Comparison of ENCODE assay signal across 8 cellular contexts in the genomic region with DNA sequence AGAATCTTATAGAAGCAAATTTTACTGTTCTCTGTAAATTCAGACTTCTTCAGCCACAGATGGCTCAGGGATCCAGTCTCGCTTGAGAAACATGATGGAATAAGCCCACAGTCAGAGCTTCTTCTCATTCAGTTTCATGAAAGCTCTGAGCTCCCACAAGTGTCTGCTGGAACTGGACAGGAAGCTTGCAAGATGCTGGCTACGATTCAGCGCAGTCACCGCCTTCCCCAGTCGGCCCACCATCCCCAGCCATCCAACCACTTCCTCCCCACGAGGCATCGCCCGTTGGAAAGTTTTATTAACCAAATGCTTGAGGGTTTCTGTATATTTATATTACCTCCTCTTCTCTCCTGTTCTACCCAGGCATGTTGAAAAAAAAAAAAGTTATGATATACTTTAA.
DNase-seq lines count a peak whose midpoint lies in the region; ATAC-seq and TF ChIP-seq lines count a peak whose summit lies in the region.

No MANE protein-coding gene starts in this region.

- peaks cover 13 to 17% of the 10 kb centered on the region in 2 donors for H3K4me1 ChIP-seq in neuronal stem cell (ENCODE audit: control insufficient read depth in 2 of 2, insufficient read depth in 1 of 2, low read depth in 1 of 2, low read length in 2 of 2)
- no peaks in the 10 kb centered on the region for H3K4me1 ChIP-seq in OCI-LY7 (ENCODE audit: insufficient read depth, low read length, poor library complexity, severe bottlenecking)

- ATAC-seq in HG03442 (IDR thresholded peaks at IDR 0.05; ENCODE audit: unreplicated experiment), result peak; percentile 53

- WGBS in neuronal stem cell (ENCODE audit: extremely low coverage in 2 of 2, insufficient read length in 2 of 2, insufficient replicate concordance in 1 of 2), 2 donors, result no CpG with 5 or more reads among the region's 8 CpGs

- no peak overlapping the region for H2BK120ac ChIP-seq in neuronal stem cell (ENCODE audit: low read depth, low read length)

- DNase-seq in Daoy (ENCODE audit: low read depth) (peak; percentile 91), brain microvascular endothelial cell (peak; percentile 88), neuronal stem cell (ENCODE audit: low spot score) (no peak), OCI-LY7 (ENCODE audit: low spot score) (no peak), NCI-H345 (lab: John Stamatoyannopoulos, UW) (no peak), NCI-H1930 (lab: John Stamatoyannopoulos, UW) (no peak), DMS114 treated with DMSO at 0.1 percent for 48 hours (lab: John Stamatoyannopoulos, UW; ENCODE audit: unreplicated experiment) (no peak)

- POLR2A ChIA-PET in OCI-LY7 (lab: Charles Lee), result interaction anchor here (0.8 kb wide), 1 partner anchor 89 kb away, joined by 3 read pairs; no protein-coding TSS in a partner anchor

- intact Hi-C loops in OCI-LY7 (cut with micrococcal nuclease; ENCODE audit: unreplicated experiment), result no loop called here

- BruUV-seq in OCI-LY7 (replicated peaks; lab: Mats Ljungman, UMichigan), result no TSS peak

- H3K23ac ChIP-seq in neuronal stem cell (ENCODE audit: low read depth, low read length, poor library complexity), result no peak overlapping the region

- H3K4me3 ChIP-seq in brain microvascular endothelial cell (ENCODE audit: low read depth, low read length) (no peak overlapping the region), neuronal stem cell (ENCODE audit: low read length in 2 of 2) (no peak overlapping the region), OCI-LY7 (ENCODE audit: low read depth, low read length, poor library complexity, severe bottlenecking) (no peak overlapping the region)

- no peak overlapping the region for H3K18ac ChIP-seq in neuronal stem cell (ENCODE audit: low read length)

- H3K27me3 ChIP-seq in brain microvascular endothelial cell (replicated peaks), result no peaks in the 10 kb centered on the region
- no peaks in the 10 kb centered on the region for H3K27me3 ChIP-seq in neuronal stem cell (ENCODE audit: control insufficient read depth in 3 of 3, insufficient read depth in 3 of 3, low read depth in 1 of 3, low read length in 3 of 3)

- H3K4ac ChIP-seq in neuronal stem cell (ENCODE audit: low read length), result no peak overlapping the region

- peaks cover 0 to 6% of the 10 kb centered on the region in 2 donors for H3K9me3 ChIP-seq in neuronal stem cell (replicated peaks in 1 of 2; ENCODE audit: control insufficient read depth in 2 of 2, insufficient read depth in 1 of 2, low read depth in 1 of 2, low read length in 2 of 2)
- no peaks in the 10 kb centered on the region for H3K9me3 ChIP-seq in OCI-LY7 (ENCODE audit: low read length)

- H4K8ac ChIP-seq in neuronal stem cell (ENCODE audit: low read depth, low read length), result no peak overlapping the region

- peak overlapping the region; percentile 51 for H3K9ac ChIP-seq in neuronal stem cell (ENCODE audit: low read depth, low read length, poor library complexity)

- H2AFZ ChIP-seq in neuronal stem cell (ENCODE audit: low read length) (no peak overlapping the region), OCI-LY7 (ENCODE audit: low read length) (no peak overlapping the region)

- CTCF ChIA-PET in OCI-LY7 (lab: Charles Lee; ENCODE audit: unreplicated experiment), result no interaction called here

- H3K9me2 ChIP-seq in OCI-LY7 (ENCODE audit: insufficient read depth, low read length), result no peaks in the 10 kb centered on the region

- no peak overlapping the region for H2BK5ac ChIP-seq in neuronal stem cell (ENCODE audit: low read length)

- no peak overlapping the region for H2AK5ac ChIP-seq in neuronal stem cell (ENCODE audit: low read depth, low read length)

- in situ Hi-C loops in brain microvascular endothelial cell (cut with HindIII; ENCODE audit: low pct_ligation_motif_present, low sequenced_read_pairs), result no loop called here

- peak overlapping the region; percentile 91 for H3K27ac ChIP-seq in brain microvascular endothelial cell
- no peak overlapping the region for H3K27ac ChIP-seq in neuronal stem cell (replicated peaks; ENCODE audit: low read length)
- H3K27ac ChIP-seq in OCI-LY7 (ENCODE audit: low read depth, low read length, poor library complexity, severe bottlenecking), result no peak overlapping the region

- H3K79me1 ChIP-seq in neuronal stem cell (ENCODE audit: low read depth, low read length), result no peaks in the 10 kb centered on the region

- H3K4me2 ChIP-seq in neuronal stem cell (ENCODE audit: insufficient read depth, low read length, poor library complexity, severe bottlenecking), result no peak overlapping the region
- H3K4me2 ChIP-seq in OCI-LY7 (ENCODE audit: low read length), result no peak overlapping the region

- H3K36me3 ChIP-seq in brain microvascular endothelial cell (replicated peaks), result no peaks in the 10 kb centered on the region
- H3K36me3 ChIP-seq in neuronal stem cell (replicated peaks in 1 of 2; ENCODE audit: control insufficient read depth in 2 of 2, insufficient read depth in 2 of 2, low read length in 2 of 2), result peaks cover 0 to 60% of the 10 kb centered on the region in 2 donors
- no peaks in the 10 kb centered on the region for H3K36me3 ChIP-seq in OCI-LY7 (ENCODE audit: insufficient read depth, low read length)

- H3K79me2 ChIP-seq in OCI-LY7 (ENCODE audit: insufficient read depth, low read depth, low read length), result no peaks in the 10 kb centered on the region

- no peak overlapping the region for H3K14ac ChIP-seq in neuronal stem cell (ENCODE audit: low read length)

- no peaks in the 10 kb centered on the region for H4K20me1 ChIP-seq in OCI-LY7 (ENCODE audit: insufficient read depth, low read length)

- no peak overlapping the region for H2BK15ac ChIP-seq in neuronal stem cell (ENCODE audit: low read length)

- TF ChIP-seq CTCF in brain microvascular endothelial cell (IDR thresholded peaks at IDR 0.05; ENCODE audit: low read depth, low read length, missing control alignments) (no peak), OCI-LY7 (conservative IDR thresholded peaks at IDR 0.05; ENCODE audit: low read length) (no peak)

- H2BK12ac ChIP-seq in neuronal stem cell (ENCODE audit: low read length), result no peak overlapping the region

- no peak overlapping the region for H4K91ac ChIP-seq in neuronal stem cell (ENCODE audit: low read depth, low read length, poor library complexity)

Comparison
In these comparisons a context has a peak if more than half of its experiments do, and no peak if none do; other contexts are left out.
1. DNase-seq: peak in Daoy (single experiment) and brain microvascular endothelial cell (single experiment); none in neuronal stem cell (single experiment), OCI-LY7 (single experiment), NCI-H345 (single experiment), NCI-H1930 (0 of 2) and DMS114 treated with DMSO at 0.1 percent for 48 hours (single experiment).